In the genomic region with DNA sequence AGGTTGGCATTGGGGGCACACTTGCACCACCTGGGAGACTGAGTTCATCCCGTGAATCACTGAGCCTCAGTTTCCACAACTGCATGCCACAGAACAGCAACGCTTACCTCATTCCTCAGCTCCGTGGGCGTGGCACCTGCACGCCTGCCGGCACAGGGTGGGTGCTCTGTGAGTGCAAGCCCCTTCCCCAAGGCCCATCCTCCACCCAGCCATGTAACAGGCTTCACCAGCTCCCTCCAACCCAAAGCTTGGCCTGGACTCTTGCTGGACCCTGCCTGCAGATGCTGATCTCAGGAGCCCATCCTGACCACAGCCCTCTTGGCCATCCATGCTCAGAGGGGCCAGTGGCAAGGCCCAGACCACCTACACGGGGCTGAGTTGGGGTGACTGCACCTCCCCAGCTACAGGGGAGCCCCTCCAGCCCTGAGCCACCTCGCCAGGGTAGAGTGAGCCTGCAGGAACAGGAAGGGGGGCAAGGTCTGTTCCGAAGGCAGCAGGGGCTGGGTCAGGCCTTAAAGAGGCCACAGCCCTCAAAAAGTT, we compare ENCODE assay signal across 19 cellular contexts. TPM values are rescaled to one million over a fixed set of nuclear protein-coding genes. Genes with fewer than 3 reads are reported as not detected.
DNase-seq lines count a peak whose midpoint lies in the region; ATAC-seq and TF ChIP-seq lines count a peak whose summit lies in the region.
"Had no signal": no experiment of that assay in that cellular context is flagged by ENCODE, and none has a peak within 500 bp of the region (broad histone marks: within the 10 kb centered on the region; RNA-seq: fewer than 3 reads in every experiment).

No MANE protein-coding gene starts in this region.

- no peak overlapping the region for H3K18ac ChIP-seq in trophoblast cell (ENCODE audit: low read length)

- H3K4me1 ChIP-seq in trophoblast cell (ENCODE audit: control insufficient read depth in 1 of 2, insufficient read depth in 2 of 2, low read length in 2 of 2) (peaks cover 3 to 5% of the 10 kb centered on the region in 2 experiments), upper lobe of right lung (peaks cover 8% of the 10 kb centered on the region)
- H3K4me1 ChIP-seq: BE2C had no signal

- H3K27me3 ChIP-seq in trophoblast cell (ENCODE audit: insufficient read depth, low read length) (no peaks in the 10 kb centered on the region), upper lobe of right lung (peaks cover 8% of the 10 kb centered on the region)

- no peak overlapping the region for H2AFZ ChIP-seq in trophoblast cell (ENCODE audit: insufficient read depth, low read length, poor library complexity)

- peaks cover 12% of the 10 kb centered on the region for H3K4me1 Mint-ChIP-seq in chondrocyte (ENCODE audit: low read depth)
- peaks cover 5% of the 10 kb centered on the region for H3K4me1 Mint-ChIP-seq in activated CD8-positive, alpha-beta T cell treated with anti-CD3 and anti-CD28 coated beads, Interleukin-2, amount 10 ng/mL, durations not matched to agents 7 days and 5 days (ENCODE audit: low read depth)

- H3K36me3 Mint-ChIP-seq in chondrocyte (ENCODE audit: low read depth): no peaks in the 10 kb centered on the region
- no peaks in the 10 kb centered on the region for H3K36me3 Mint-ChIP-seq in activated CD8-positive, alpha-beta T cell treated with anti-CD3 and anti-CD28 coated beads, Interleukin-2, amount 10 ng/mL, durations not matched to agents 7 days and 5 days (ENCODE audit: low read depth)
- H3K36me3 Mint-ChIP-seq: CD4-positive, CD25-positive, alpha-beta regulatory T cell; CD8-positive, alpha-beta memory T cell had no signal

- H3K4me3 ChIP-seq in trophoblast cell (ENCODE audit: low read depth, low read length) (peak overlapping the region; percentile 17), upper lobe of right lung (no peak overlapping the region)
- H3K4me3 ChIP-seq: K562 had no signal

- no peak overlapping the region for H3K23ac ChIP-seq in trophoblast cell (ENCODE audit: low read length)

- no peak overlapping the region for H2BK5ac ChIP-seq in trophoblast cell (ENCODE audit: low read depth, low read length, poor library complexity)

- H3K79me1 ChIP-seq in trophoblast cell (ENCODE audit: low read length): no peaks in the 10 kb centered on the region

- no CpG with 5 or more reads among the region's 9 CpGs for WGBS in trophoblast cell (ENCODE audit: extremely low coverage, insufficient coverage, insufficient read length)

- no peak overlapping the region for H2AK5ac ChIP-seq in trophoblast cell (ENCODE audit: low read length)

- peak; percentile 73 for DNase-seq in chondrocyte (ENCODE audit: low spot score)
- peak; percentile 38 for DNase-seq in left lobe of liver (ENCODE audit: low spot score)
- no peak for DNase-seq in trophoblast cell
- DNase-seq in upper lobe of right lung: peak; percentile 45
- no peak for DNase-seq in EL
- no peak for DNase-seq in activated CD8-positive, alpha-beta T cell treated with anti-CD3 and anti-CD28 coated beads, Interleukin-2, amount 10 ng/mL, durations not matched to agents 7 days and 5 days
- DNase-seq in stimulated activated naive CD4-positive, alpha-beta T cell (lab: John Stamatoyannopoulos, UW): no peak
- DNase-seq: ACHN; BE2C; C1 segment of cervical spinal cord; CD4-positive, CD25-positive, alpha-beta regulatory T cell; COR-L47; DMS 273 treated with DMSO at 0.1 percent for 48 hours; GDM1; HCEC 1CT had no signal

- no peak overlapping the region for H3K4me3 Mint-ChIP-seq in chondrocyte (ENCODE audit: unreplicated experiment)
- no peak overlapping the region for H3K4me3 Mint-ChIP-seq in activated CD8-positive, alpha-beta T cell treated with anti-CD3 and anti-CD28 coated beads, Interleukin-2, amount 10 ng/mL, durations not matched to agents 7 days and 5 days
- H3K4me3 Mint-ChIP-seq: CD4-positive, CD25-positive, alpha-beta regulatory T cell; CD8-positive, alpha-beta memory T cell had no signal

- H2BK120ac ChIP-seq in trophoblast cell (ENCODE audit: insufficient read depth, low read length, poor library complexity): no peak overlapping the region

- H3K27ac Mint-ChIP-seq in chondrocyte (ENCODE audit: unreplicated experiment): no peak overlapping the region
- H3K27ac Mint-ChIP-seq in activated CD8-positive, alpha-beta T cell treated with anti-CD3 and anti-CD28 coated beads, Interleukin-2, amount 10 ng/mL, durations not matched to agents 7 days and 5 days: no peak overlapping the region
- H3K27ac Mint-ChIP-seq: CD8-positive, alpha-beta memory T cell had no signal

- TF ChIP-seq CTCF in chondrocyte (IDR thresholded peaks at IDR 0.05) (no peak), upper lobe of right lung (IDR thresholded peaks at IDR 0.05) (no peak)

- peaks cover 3% of the 10 kb centered on the region for H3K9me3 Mint-ChIP-seq in chondrocyte (ENCODE audit: low read depth)
- H3K9me3 Mint-ChIP-seq in activated CD8-positive, alpha-beta T cell treated with anti-CD3 and anti-CD28 coated beads, Interleukin-2, amount 10 ng/mL, durations not matched to agents 7 days and 5 days (ENCODE audit: insufficient read depth): no peaks in the 10 kb centered on the region
- H3K9me3 Mint-ChIP-seq: CD4-positive, CD25-positive, alpha-beta regulatory T cell; CD8-positive, alpha-beta memory T cell had no signal

- H3K79me2 ChIP-seq in trophoblast cell (ENCODE audit: control insufficient read depth, insufficient read depth, low read length, poor library complexity): no peaks in the 10 kb centered on the region

- H3K9me3 ChIP-seq in trophoblast cell (ENCODE audit: insufficient read depth, low read depth, low read length) (peaks cover 2% of the 10 kb centered on the region), upper lobe of right lung (no peaks in the 10 kb centered on the region)
- H3K9me3 ChIP-seq: BE2C had no signal

- no peak overlapping the region for H3K27ac ChIP-seq in trophoblast cell (ENCODE audit: low read depth, low read length)
- no peak overlapping the region for H3K27ac ChIP-seq in upper lobe of right lung

- CTCF ChIA-PET in activated CD8-positive, alpha-beta T cell treated with anti-CD3 and anti-CD28 coated beads, Interleukin-2, amount 10 ng/mL, durations not matched to agents 7 days and 5 days (lab: Charles Lee): no interaction called here

- intact Hi-C loops in upper lobe of right lung (cut with DNase I): no loop called here

- peaks cover 8% of the 10 kb centered on the region for H3K27me3 Mint-ChIP-seq in chondrocyte (ENCODE audit: low read depth)
- no peaks in the 10 kb centered on the region for H3K27me3 Mint-ChIP-seq in activated CD8-positive, alpha-beta T cell treated with anti-CD3 and anti-CD28 coated beads, Interleukin-2, amount 10 ng/mL, durations not matched to agents 7 days and 5 days (ENCODE audit: low read depth)
- H3K27me3 Mint-ChIP-seq: CD4-positive, CD25-positive, alpha-beta regulatory T cell had no signal

- no peak overlapping the region for H3K4me2 ChIP-seq in trophoblast cell (ENCODE audit: low read length)

- H4K12ac ChIP-seq in trophoblast cell (ENCODE audit: low read depth, low read length): no peak overlapping the region

- H4K91ac ChIP-seq in trophoblast cell (ENCODE audit: low read depth, low read length): no peak overlapping the region

- ATAC-seq in left lobe of liver (no peak), upper lobe of right lung (no peak)
- no peak for ATAC-seq in activated CD8-positive, alpha-beta T cell treated with anti-CD3 and anti-CD28 coated beads, Interleukin-2, amount 10 ng/mL, durations not matched to agents 7 days and 5 days
- ATAC-seq: K562 had no signal

- H3K4ac ChIP-seq in trophoblast cell (ENCODE audit: low read depth, low read length): no peak overlapping the region

- H3K14ac ChIP-seq in trophoblast cell (ENCODE audit: low read length): no peak overlapping the region

- POLR2A ChIA-PET in activated CD8-positive, alpha-beta T cell treated with anti-CD3 and anti-CD28 coated beads, Interleukin-2, amount 10 ng/mL, durations not matched to agents 7 days and 5 days (lab: Charles Lee): no interaction called here

- H3K36me3 ChIP-seq in trophoblast cell (ENCODE audit: control insufficient read depth in 1 of 2, insufficient read depth in 2 of 2, low read length in 2 of 2): no peaks in the 10 kb centered on the region
- H3K36me3 ChIP-seq in upper lobe of right lung: no peaks in the 10 kb centered on the region
- H3K36me3 ChIP-seq: BE2C had no signal

- H4K8ac ChIP-seq in trophoblast cell (ENCODE audit: low read depth, low read length): no peak overlapping the region

- H3K9ac ChIP-seq in trophoblast cell (ENCODE audit: low read length): no peak overlapping the region

- H2BK12ac ChIP-seq in trophoblast cell (ENCODE audit: low read length): no peak overlapping the region

RNA-seq across cellular contexts. Expression of a gene that starts 1.8 kb away (rescaled TPM):
- total RNA-seq in chondrocyte: not detected in 3 replicates
- total RNA-seq in left lobe of liver: not detected
- not detected in 2 replicates for polyA plus RNA-seq in trophoblast cell (2013)
- not detected for total RNA-seq in upper lobe of right lung
- total RNA-seq in activated CD8-positive, alpha-beta T cell treated with anti-CD3 and anti-CD28 coated beads, Interleukin-2, amount 10 ng/mL, durations not matched to agents 7 days and 5 days: not detected
- total RNA-seq: CD4-positive, CD25-positive, alpha-beta regulatory T cell; CD8-positive, alpha-beta memory T cell; H4; HT-29; K562 had no signal
- polyA plus RNA-seq: CD4-positive, CD25-positive, alpha-beta regulatory T cell; CD8-positive, alpha-beta memory T cell; K562 had no signal

RNA-seq across cellular contexts. Expression of a gene that starts 22.3 kb away (rescaled TPM):
- total RNA-seq in chondrocyte: 0.25 to 0.95 TPM (median 0.68 TPM) in 3 replicates
- 88.5 TPM for total RNA-seq in left lobe of liver
- 15.7 and 16.1 TPM in 2 replicates for polyA plus RNA-seq in trophoblast cell (2013)
- 50.9 TPM for total RNA-seq in upper lobe of right lung
- total RNA-seq in activated CD8-positive, alpha-beta T cell treated with anti-CD3 and anti-CD28 coated beads, Interleukin-2, amount 10 ng/mL, durations not matched to agents 7 days and 5 days: under 1 TPM; 0.16 to 0.61 TPM
- total RNA-seq: CD4-positive, CD25-positive, alpha-beta regulatory T cell; CD8-positive, alpha-beta memory T cell; H4 had no signal
- polyA plus RNA-seq: CD4-positive, CD25-positive, alpha-beta regulatory T cell; CD8-positive, alpha-beta memory T cell; K562 had no signal

RNA-seq across cellular contexts. Expression of a gene that starts 59.2 kb away (rescaled TPM):
- total RNA-seq in chondrocyte: 84.7 to 97.5 TPM (median 91.5 TPM) in 3 replicates
- total RNA-seq in left lobe of liver: 33.6 TPM
- 51.0 and 58.1 TPM in 2 replicates for polyA plus RNA-seq in trophoblast cell (2013)
- total RNA-seq in upper lobe of right lung: 178 TPM
- 100 to 1,000 TPM; 189 to 207 TPM for total RNA-seq in activated CD8-positive, alpha-beta T cell treated with anti-CD3 and anti-CD28 coated beads, Interleukin-2, amount 10 ng/mL, durations not matched to agents 7 days and 5 days

Comparison
In these comparisons a context has a peak if more than half of its experiments do, and no peak if none do; other contexts are left out.
1. DNase-seq: peak in chondrocyte (single experiment), left lobe of liver (single experiment) and upper lobe of right lung (single experiment); none in trophoblast cell (0 of 2), EL (single experiment), activated CD8-positive, alpha-beta T cell treated with anti-CD3 and anti-CD28 coated beads, Interleukin-2, amount 10 ng/mL, durations not matched to agents 7 days and 5 days (single experiment) and stimulated activated naive CD4-positive, alpha-beta T cell (0 of 6).
2. RNA of a gene that starts 22.3 kb away (total RNA-seq): 88.5 TPM in left lobe of liver (single experiment) and 50.9 TPM in upper lobe of right lung (single experiment); 0.16 to 0.61 TPM in activated CD8-positive, alpha-beta T cell treated with anti-CD3 and anti-CD28 coated beads, Interleukin-2, amount 10 ng/mL, durations not matched to agents 7 days and 5 days and 0.25 to 0.95 TPM in chondrocyte; every median in the first group is over 10 times any median in the second.